12 cellular contexts compared by ENCODE assay signal in the genomic region with DNA sequence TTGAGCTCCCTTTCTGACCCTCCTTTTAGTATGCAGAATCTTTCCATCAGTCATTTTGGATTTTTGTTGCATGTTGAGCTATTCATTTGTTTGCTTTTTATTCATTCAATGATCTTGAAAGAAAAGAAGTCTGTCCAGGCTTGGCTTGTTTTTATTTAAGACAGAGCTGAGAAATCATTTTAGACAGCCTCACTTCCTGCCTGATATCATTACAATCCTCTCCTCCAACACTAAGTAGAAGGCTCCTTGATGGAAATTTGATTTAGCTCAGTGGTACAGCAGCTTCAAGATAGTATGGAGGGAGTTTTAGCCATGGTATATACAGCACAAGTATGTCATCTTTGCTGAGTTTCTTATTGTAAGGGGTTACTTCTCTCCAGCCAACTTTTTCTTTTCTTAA. TPM values are rescaled to one million over a fixed set of nuclear protein-coding genes. Genes with fewer than 3 reads are reported as not detected.
DNase-seq lines count a peak whose midpoint lies in the region; ATAC-seq and TF ChIP-seq lines count a peak whose summit lies in the region.
"Had no signal": no experiment of that assay in that cellular context is flagged by ENCODE, and none has a peak within 500 bp of the region (broad histone marks: within the 10 kb centered on the region; RNA-seq: fewer than 3 reads in every experiment).

No MANE protein-coding gene starts in this region.

- no peak for TF ChIP-seq CTCF in Loucy (conservative IDR thresholded peaks at IDR 0.05; ENCODE audit: low read length)
- TF ChIP-seq CTCF in breast epithelium (IDR thresholded peaks at IDR 0.05) = no peak
- TF ChIP-seq CTCF in spleen (IDR thresholded peaks at IDR 0.05 in 8 of 11, conservative IDR thresholded peaks at IDR 0.05 in 3 of 11) = no peak

- intact Hi-C loops in breast epithelium (cut with DNase I; ENCODE audit: low total_unique reads) = no loop called here
- intact Hi-C loops in spleen (cut with DNase I; ENCODE audit: low total_unique reads) = no loop called here

- H3K27ac ChIP-seq in breast epithelium (peak overlapping the region; percentile 72 to 77), spleen (peak overlapping the region in 5 of 8 donors; percentile 2 to 60 (median 47))
- H3K27ac ChIP-seq: BLaER1, HL-60 had no signal

- peak overlapping the region in 5 of 6 donors; percentile 15 to 71 (median 39) for H3K27ac Mint-ChIP-seq in immature natural killer cell
- H3K27ac Mint-ChIP-seq: activated CD8-positive, alpha-beta memory T cell treated with anti-CD3 and anti-CD28 coated beads, Interleukin-2, amount 10 ng/mL, durations not matched to agents 7 days and 5 days had no signal

- no peaks in the 10 kb centered on the region for H3K36me3 Mint-ChIP-seq in immature natural killer cell
- H3K36me3 Mint-ChIP-seq: activated CD8-positive, alpha-beta memory T cell treated with anti-CD3 and anti-CD28 coated beads, Interleukin-2, amount 10 ng/mL, durations not matched to agents 7 days and 5 days had no signal

- H3K4me3 Mint-ChIP-seq in immature natural killer cell = no peak overlapping the region
- H3K4me3 Mint-ChIP-seq: activated CD8-positive, alpha-beta memory T cell treated with anti-CD3 and anti-CD28 coated beads, Interleukin-2, amount 10 ng/mL, durations not matched to agents 7 days and 5 days had no signal

- H3K9ac ChIP-seq in Loucy (ENCODE audit: low read depth, low read length, poor library complexity, severe bottlenecking) = no peak overlapping the region
- H3K9ac ChIP-seq: BLaER1 had no signal

- DNase-seq in breast epithelium (ENCODE audit: low spot score in 2 of 2) = no peak
- DNase-seq in immature natural killer cell = no peak
- DNase-seq in spleen = no peak
- no peak for DNase-seq in activated CD4-positive, alpha-beta T cell treated with anti-CD3 and anti-CD28 coated beads for 1 hour
- DNase-seq in putamen (ENCODE audit: low spot score) = no peak
- DNase-seq: activated CD8-positive, alpha-beta memory T cell treated with anti-CD3 and anti-CD28 coated beads, Interleukin-2, amount 10 ng/mL, durations not matched to agents 7 days and 5 days; stimulated activated CD8-positive, alpha-beta memory T cell treated with anti-CD3 and anti-CD28 coated beads, Interleukin-4, amount 100 ng/mL, for 48 hours had no signal

- ATAC-seq in GM21367 (IDR thresholded peaks at IDR 0.05; ENCODE audit: unreplicated experiment) (no peak), GM21515 (IDR thresholded peaks at IDR 0.05; ENCODE audit: unreplicated experiment) (no peak)
- ATAC-seq: activated CD8-positive, alpha-beta memory T cell treated with anti-CD3 and anti-CD28 coated beads, Interleukin-2, amount 10 ng/mL, durations not matched to agents 7 days and 5 days had no signal

- no peaks in the 10 kb centered on the region for H3F3A ChIP-seq in Loucy (ENCODE audit: low read depth)

- TF ChIP-seq POLR2A in breast epithelium (IDR thresholded peaks at IDR 0.05) = no peak
- TF ChIP-seq POLR2A in spleen (IDR thresholded peaks at IDR 0.05) = no peak

- H3K4me3 ChIP-seq in Loucy (ENCODE audit: low read length, poor library complexity, severe bottlenecking) (no peak overlapping the region), breast epithelium (peak overlapping the region in 1 of 3 donors; percentile 9), spleen (no peak overlapping the region)
- H3K4me3 ChIP-seq: BLaER1 had no signal

- H3K9me3 ChIP-seq in Loucy (ENCODE audit: insufficient read depth, low read depth, low read length) (no peaks in the 10 kb centered on the region), breast epithelium (no peaks in the 10 kb centered on the region), spleen (no peaks in the 10 kb centered on the region)
- H3K9me3 ChIP-seq: BLaER1 had no signal

- no peaks in the 10 kb centered on the region for H3K27me3 ChIP-seq in Loucy (ENCODE audit: insufficient read depth, low read length, poor library complexity, severe bottlenecking)
- no peaks in the 10 kb centered on the region for H3K27me3 ChIP-seq in breast epithelium
- peaks cover 0 to 2% (median 0%) of the 10 kb centered on the region in 7 donors for H3K27me3 ChIP-seq in spleen (replicated peaks in 1 of 7)
- H3K27me3 ChIP-seq: BLaER1 had no signal

- no peaks in the 10 kb centered on the region for H4K20me1 ChIP-seq in Loucy (ENCODE audit: insufficient read depth, low read length, poor library complexity, severe bottlenecking)

- no peak overlapping the region for H2AFZ ChIP-seq in Loucy (ENCODE audit: low read length)

- peaks cover 16% of the 10 kb centered on the region for H3K4me1 ChIP-seq in Loucy (ENCODE audit: insufficient read depth, low read length, poor library complexity, severe bottlenecking)
- H3K4me1 ChIP-seq in breast epithelium = peaks cover 5 to 12% of the 10 kb centered on the region in 2 donors
- H3K4me1 ChIP-seq in spleen = peaks cover 0 to 57% (median 21%) of the 10 kb centered on the region in 6 donors

- H3K27me3 Mint-ChIP-seq in immature natural killer cell (ENCODE audit: low read depth in 3 of 3) = no peaks in the 10 kb centered on the region
- H3K27me3 Mint-ChIP-seq: activated CD8-positive, alpha-beta memory T cell treated with anti-CD3 and anti-CD28 coated beads, Interleukin-2, amount 10 ng/mL, durations not matched to agents 7 days and 5 days had no signal

- H3K9me3 Mint-ChIP-seq in immature natural killer cell = no peaks in the 10 kb centered on the region

- H3K4me1 Mint-ChIP-seq in immature natural killer cell = peaks cover 19 to 23% of the 10 kb centered on the region in 2 donors

- no peaks in the 10 kb centered on the region for H3K79me2 ChIP-seq in Loucy (ENCODE audit: insufficient read depth, low read length)

- peak overlapping the region; percentile 52 for H3K4me2 ChIP-seq in Loucy (ENCODE audit: low read depth, low read length, poor library complexity, severe bottlenecking)
- H3K4me2 ChIP-seq: BLaER1 had no signal

- no peaks in the 10 kb centered on the region for H3K9me2 ChIP-seq in Loucy (replicated peaks; ENCODE audit: low read depth, low read length)

- H3K36me3 ChIP-seq in Loucy (ENCODE audit: insufficient read depth, low read length) (no peaks in the 10 kb centered on the region), breast epithelium (no peaks in the 10 kb centered on the region), spleen (no peaks in the 10 kb centered on the region)

RNA-seq across cellular contexts. Expression of a gene that starts 28.4 kb away (rescaled TPM):
- 100 to 1,000 TPM in 2 of 3 donors, 10 to 100 TPM in 1; 68.5 to 131 (median 120) TPM for total RNA-seq in breast epithelium
- 10 to 100 TPM; 11.7 to 19.4 (median 18.6) TPM for polyA plus RNA-seq in immature natural killer cell
- 10 to 100 TPM; 28.2 to 56.3 (median 40.4) TPM for total RNA-seq in spleen
- 1 to 10 TPM; 7.0 to 7.7 (median 7.4) TPM for polyA plus RNA-seq in spleen
